In genomic region chr19:58349590-58349989, GRCh38 we compare ENCODE assay signal across 19 cellular contexts. TPM values are rescaled to one million over a fixed set of nuclear protein-coding genes. Genes with fewer than 3 reads are reported as not detected.
A peak's percentile ranks its signal among the peaks of the same experiment; 100 is the strongest.
DNase-seq lines count a peak whose midpoint lies in the region; ATAC-seq and TF ChIP-seq lines count a peak whose summit lies in the region.
"Had no signal": no experiment of that assay in that cellular context is flagged by ENCODE, and none has a peak within 500 bp of the region (broad histone marks: within the 10 kb centered on the region; RNA-seq: fewer than 3 reads in every experiment).

No MANE protein-coding gene starts in this region.

- POLR2A ChIA-PET in Panc1 (lab: Charles Lee): no interaction called here

- no peaks in the 10 kb centered on the region for H3K27me3 Mint-ChIP-seq in activated T-cell treated with anti-CD3 and anti-CD28 coated beads, Interleukin-2, amount 50 U/mL, for 72 hours (ENCODE audit: low read depth)
- H3K27me3 Mint-ChIP-seq in central memory CD8-positive, alpha-beta T cell: no peaks in the 10 kb centered on the region
- no peaks in the 10 kb centered on the region for H3K27me3 Mint-ChIP-seq in stimulated activated memory B cell treated with anti-CD40 and anti-IgM and Interleukin-4, amounts not matched to agents 10 μg/mL and 1 μg/mL and 100 μg/mL, for 72 hours
- no peaks in the 10 kb centered on the region for H3K27me3 Mint-ChIP-seq in effector memory CD8-positive, alpha-beta T cell

- in situ Hi-C loops in Panc1 (cut with HindIII; ENCODE audit: low pct_unique_long_range_greater_than_20kb, low sequenced_read_pairs): no loop called here

- H3K36me3 ChIP-seq in Panc1 (ENCODE audit: control insufficient read depth, insufficient read depth, low read length): no peaks in the 10 kb centered on the region

- H3K27ac ChIP-seq in Panc1 (ENCODE audit: low read length): no peak overlapping the region
- H3K27ac ChIP-seq: RWPE1 had no signal

- DNase-seq in activated T-cell treated with anti-CD3 and anti-CD28 coated beads, Interleukin-2, amount 50 U/mL, for 72 hours: no peak
- DNase-seq in activated T-cell treated with anti-CD3 and anti-CD28 coated beads, Interleukin-2, amount 50 U/mL, for 48 hours: no peak
- no peak for DNase-seq in Panc1 (ENCODE audit: low read depth, low spot score)
- no peak for DNase-seq in central memory CD8-positive, alpha-beta T cell (ENCODE audit: low spot score in 2 of 2)
- DNase-seq in effector memory CD8-positive, alpha-beta T cell: no peak
- DNase-seq in NCI-H2171 treated with DMSO at 0.1 percent for 48 hours (lab: John Stamatoyannopoulos, UW): no peak
- DNase-seq in NCI-H1092 treated with DMSO at 0.1 percent for 48 hours (lab: John Stamatoyannopoulos, UW): no peak
- DNase-seq: activated CD4-positive, CD25-positive, alpha-beta regulatory T cell; activated CD8-positive, alpha-beta memory T cell treated with anti-CD3 and anti-CD28 coated beads, Interleukin-2, amount 50 U/mL, for 48 hours; effector CD4-positive, alpha-beta T cell; EL; head of caudate nucleus; naive thymus-derived CD4-positive, alpha-beta T cell; NK-92 treated with Interleukin-12 subunit alpha and Interleukin-12 subunit beta, amount 100 ng/mL, for 24 hours had no signal

- no peaks in the 10 kb centered on the region for H3K27me3 ChIP-seq in Panc1 (ENCODE audit: control insufficient read depth, insufficient read depth, low read length)

- H3K4me3 ChIP-seq in Panc1 (ENCODE audit: low read depth in 2 of 2, low read length in 2 of 2): no peak overlapping the region
- H3K4me3 ChIP-seq: lung had no signal

- H3K27ac Mint-ChIP-seq in activated T-cell treated with anti-CD3 and anti-CD28 coated beads, Interleukin-2, amount 50 U/mL, for 72 hours: no peak overlapping the region
- peak overlapping the region; percentile 9 for H3K27ac Mint-ChIP-seq in central memory CD8-positive, alpha-beta T cell (ENCODE audit: low read depth)
- peak overlapping the region; percentile 55 for H3K27ac Mint-ChIP-seq in stimulated activated memory B cell treated with anti-CD40 and anti-IgM and Interleukin-4, amounts not matched to agents 10 μg/mL and 1 μg/mL and 100 μg/mL, for 72 hours
- no peak overlapping the region for H3K27ac Mint-ChIP-seq in effector memory CD8-positive, alpha-beta T cell
- H3K27ac Mint-ChIP-seq: naive thymus-derived CD4-positive, alpha-beta T cell had no signal

- no peak for ATAC-seq in activated T-cell treated with anti-CD3 and anti-CD28 coated beads, Interleukin-2, amount 50 U/mL, for 72 hours (replicated peaks in 1 of 2)
- ATAC-seq in Panc1: no peak
- ATAC-seq in central memory CD8-positive, alpha-beta T cell (replicated peaks; ENCODE audit: extremely low read depth, poor library complexity, severe bottlenecking): no peak
- ATAC-seq in stimulated activated memory B cell treated with anti-CD40 and anti-IgM and Interleukin-4, amounts not matched to agents 10 μg/mL and 1 μg/mL and 100 μg/mL, for 72 hours: no peak
- no peak for ATAC-seq in effector memory CD8-positive, alpha-beta T cell (replicated peaks)
- ATAC-seq: activated naive CD4-positive, alpha-beta T cell treated with anti-CD3 and anti-CD28 coated beads, Interleukin-2, amount 50 U/mL, for 72 hours; HCT116; naive thymus-derived CD4-positive, alpha-beta T cell had no signal

- TSS peak; percentile 80 for BruUV-seq in Panc1 (replicated peaks; lab: Mats Ljungman, UMichigan)

- intact Hi-C loops in Panc1 (cut with micrococcal nuclease; ENCODE audit: unreplicated experiment): no loop called here

- H3K36me3 Mint-ChIP-seq in activated T-cell treated with anti-CD3 and anti-CD28 coated beads, Interleukin-2, amount 50 U/mL, for 72 hours (ENCODE audit: insufficient read depth in 2 of 2): peaks cover 2 to 18% of the 10 kb centered on the region in 2 donors
- H3K36me3 Mint-ChIP-seq in central memory CD8-positive, alpha-beta T cell (ENCODE audit: insufficient read depth): peaks cover 4% of the 10 kb centered on the region
- peaks cover 43% of the 10 kb centered on the region for H3K36me3 Mint-ChIP-seq in stimulated activated memory B cell treated with anti-CD40 and anti-IgM and Interleukin-4, amounts not matched to agents 10 μg/mL and 1 μg/mL and 100 μg/mL, for 72 hours
- H3K36me3 Mint-ChIP-seq in effector memory CD8-positive, alpha-beta T cell (ENCODE audit: insufficient read depth): peaks cover 17% of the 10 kb centered on the region

- peaks cover 39% of the 10 kb centered on the region for H3K4me1 Mint-ChIP-seq in activated T-cell treated with anti-CD3 and anti-CD28 coated beads, Interleukin-2, amount 50 U/mL, for 72 hours (ENCODE audit: low read depth)
- peaks cover 24% of the 10 kb centered on the region for H3K4me1 Mint-ChIP-seq in central memory CD8-positive, alpha-beta T cell
- H3K4me1 Mint-ChIP-seq in stimulated activated memory B cell treated with anti-CD40 and anti-IgM and Interleukin-4, amounts not matched to agents 10 μg/mL and 1 μg/mL and 100 μg/mL, for 72 hours: peaks cover 61% of the 10 kb centered on the region
- H3K4me1 Mint-ChIP-seq in effector memory CD8-positive, alpha-beta T cell (ENCODE audit: low read depth in 2 of 2): peaks cover 10 to 27% of the 10 kb centered on the region in 2 donors

- no peaks in the 10 kb centered on the region for H3K9me3 ChIP-seq in Panc1 (ENCODE audit: control insufficient read depth, insufficient read depth, low read depth, low read length)

- no peak for TF ChIP-seq CTCF in Panc1 (IDR thresholded peaks at IDR 0.05)

- H3K4me3 Mint-ChIP-seq in activated T-cell treated with anti-CD3 and anti-CD28 coated beads, Interleukin-2, amount 50 U/mL, for 72 hours: peak overlapping the region; percentile 44 to 58
- H3K4me3 Mint-ChIP-seq in central memory CD8-positive, alpha-beta T cell: no peak overlapping the region
- H3K4me3 Mint-ChIP-seq in stimulated activated memory B cell treated with anti-CD40 and anti-IgM and Interleukin-4, amounts not matched to agents 10 μg/mL and 1 μg/mL and 100 μg/mL, for 72 hours: peak overlapping the region; percentile 69
- no peak overlapping the region for H3K4me3 Mint-ChIP-seq in effector memory CD8-positive, alpha-beta T cell

- CTCF ChIA-PET in Panc1 (lab: Charles Lee): no interaction called here

- no peaks in the 10 kb centered on the region for H3K9me3 Mint-ChIP-seq in activated T-cell treated with anti-CD3 and anti-CD28 coated beads, Interleukin-2, amount 50 U/mL, for 72 hours
- H3K9me3 Mint-ChIP-seq in central memory CD8-positive, alpha-beta T cell: no peaks in the 10 kb centered on the region
- H3K9me3 Mint-ChIP-seq in stimulated activated memory B cell treated with anti-CD40 and anti-IgM and Interleukin-4, amounts not matched to agents 10 μg/mL and 1 μg/mL and 100 μg/mL, for 72 hours: peaks cover 4% of the 10 kb centered on the region
- H3K9me3 Mint-ChIP-seq in effector memory CD8-positive, alpha-beta T cell: peaks cover 0 to 2% of the 10 kb centered on the region in 2 donors
- H3K9me3 Mint-ChIP-seq: activated naive CD4-positive, alpha-beta T cell treated with anti-CD3 and anti-CD28 coated beads, Interleukin-2, amount 50 U/mL, for 72 hours had no signal

- peaks cover 8% of the 10 kb centered on the region; the same call in 1 of the 2 replicates for H3K4me1 ChIP-seq in Panc1 (ENCODE audit: control insufficient read depth, insufficient read depth, low read length)

RNA-seq across cellular contexts. Expression of gene A1BG, which starts 3.7 kb away (rescaled TPM):
- 10 to 100 TPM; 25.4 to 33.2 TPM for total RNA-seq in activated T-cell treated with anti-CD3 and anti-CD28 coated beads, Interleukin-2, amount 50 U/mL, for 72 hours
- 47.4 TPM for total RNA-seq in Panc1 (2021; ENCODE audit: unreplicated experiment)
- 114 TPM for polyA plus RNA-seq in Panc1 (2012; ENCODE audit: insufficient read length)

RNA-seq across cellular contexts. Expression of gene ZNF497, which starts 13.0 kb away (rescaled TPM):
- total RNA-seq in activated T-cell treated with anti-CD3 and anti-CD28 coated beads, Interleukin-2, amount 50 U/mL, for 72 hours: 1 to 10 TPM; 1.5 to 2.4 TPM
- 1.9 TPM for total RNA-seq in Panc1 (2021; ENCODE audit: unreplicated experiment)
- 4.0 TPM for polyA plus RNA-seq in Panc1 (2012; ENCODE audit: insufficient read length)

RNA-seq across cellular contexts. Expression of gene ZSCAN22, which starts 22.8 kb away (rescaled TPM):
- total RNA-seq in activated T-cell treated with anti-CD3 and anti-CD28 coated beads, Interleukin-2, amount 50 U/mL, for 72 hours: 1 to 10 TPM; 4.0 to 5.0 TPM
- total RNA-seq in Panc1 (2021; ENCODE audit: unreplicated experiment): 6.6 TPM
- polyA plus RNA-seq in Panc1 (2012; ENCODE audit: insufficient read length): 3.2 TPM

RNA-seq across cellular contexts. Expression of gene ZNF837, which starts 31.2 kb away (rescaled TPM):
- total RNA-seq in activated T-cell treated with anti-CD3 and anti-CD28 coated beads, Interleukin-2, amount 50 U/mL, for 72 hours: 1 to 10 TPM; 2.3 to 3.0 TPM
- 1.6 TPM for total RNA-seq in Panc1 (2021; ENCODE audit: unreplicated experiment)
- 3.7 TPM for polyA plus RNA-seq in Panc1 (2012; ENCODE audit: insufficient read length)

RNA-seq across cellular contexts. Expression of gene RPS5, which starts 37.5 kb away (rescaled TPM):
- total RNA-seq in activated T-cell treated with anti-CD3 and anti-CD28 coated beads, Interleukin-2, amount 50 U/mL, for 72 hours: 1,000 to 10,000 TPM; 1,499 to 1,539 TPM
- 1,487 TPM for total RNA-seq in Panc1 (2021; ENCODE audit: unreplicated experiment)
- 2,835 TPM for polyA plus RNA-seq in Panc1 (2012; ENCODE audit: insufficient read length)

Comparison
In these comparisons a context has a peak if more than half of its experiments do, and no peak if none do; other contexts are left out.
1. H3K27ac Mint-ChIP-seq: peak in central memory CD8-positive, alpha-beta T cell (single experiment) and stimulated activated memory B cell treated with anti-CD40 and anti-IgM and Interleukin-4, amounts not matched to agents 10 μg/mL and 1 μg/mL and 100 μg/mL, for 72 hours (single experiment); none in activated T-cell treated with anti-CD3 and anti-CD28 coated beads, Interleukin-2, amount 50 U/mL, for 72 hours (single experiment) and effector memory CD8-positive, alpha-beta T cell (0 of 2).
2. H3K4me3 Mint-ChIP-seq: peak in activated T-cell treated with anti-CD3 and anti-CD28 coated beads, Interleukin-2, amount 50 U/mL, for 72 hours (2 of 2) and stimulated activated memory B cell treated with anti-CD40 and anti-IgM and Interleukin-4, amounts not matched to agents 10 μg/mL and 1 μg/mL and 100 μg/mL, for 72 hours (single experiment); none in central memory CD8-positive, alpha-beta T cell (single experiment) and effector memory CD8-positive, alpha-beta T cell (0 of 2).